13 cellular contexts compared by ENCODE assay signal in the genomic region with DNA sequence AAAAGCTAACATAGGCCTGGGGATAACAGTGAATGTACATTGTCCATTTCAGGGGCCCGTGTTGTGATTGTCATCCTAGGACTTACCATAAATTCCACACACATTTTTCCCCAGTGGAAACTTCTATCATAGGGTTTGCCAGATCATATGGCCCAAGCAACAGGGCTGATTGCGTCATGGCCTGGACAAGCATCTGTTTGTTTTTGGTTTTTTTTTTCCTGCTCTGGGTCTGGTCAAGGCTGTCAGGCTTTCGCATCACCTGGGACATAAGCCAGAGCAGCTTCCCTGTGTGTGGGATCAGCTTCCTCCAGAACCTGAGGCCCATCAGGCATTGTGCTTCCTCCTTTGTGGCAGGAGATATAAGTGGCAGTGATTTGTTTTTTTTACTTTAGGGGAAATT.
DNase-seq lines count a peak whose midpoint lies in the region; ATAC-seq and TF ChIP-seq lines count a peak whose summit lies in the region.
"Had no signal": no experiment of that assay in that cellular context is flagged by ENCODE, and none has a peak within 500 bp of the region (broad histone marks: within the 10 kb centered on the region; RNA-seq: fewer than 3 reads in every experiment).

No MANE protein-coding gene starts in this region.

- WGBS in right lobe of liver (ENCODE audit: insufficient coverage, low coverage, low lambda C conversion rate, missing lambda C conversion rate), result 24% methylated on average over 3 of the region's 3 CpGs
- 82 to 83% methylated on average over 3 of the region's 3 CpGs for WGBS in aorta, 2 donors

- H3K9me3 ChIP-seq in right lobe of liver (no peaks in the 10 kb centered on the region), aorta (ENCODE audit: control insufficient read depth, low read length) (no peaks in the 10 kb centered on the region)

- H3K27me3 ChIP-seq in right lobe of liver (no peaks in the 10 kb centered on the region), aorta (ENCODE audit: control insufficient read depth in 1 of 2, insufficient read depth in 2 of 2, low read length in 1 of 2) (no peaks in the 10 kb centered on the region)

- intact Hi-C loops in right lobe of liver (cut with DNase I) (no loop called here), aorta (cut with DNase I) (no loop called here)

- peak; percentile 83 to 91 (median 85) for ATAC-seq in right lobe of liver
- peak; percentile 41 for ATAC-seq in aorta (ENCODE audit: low FRiP score)
- no peak for ATAC-seq in GM21825 (IDR thresholded peaks at IDR 0.05; ENCODE audit: unreplicated experiment)
- ATAC-seq: activated T-helper 17 cell treated with anti-CD3 and anti-CD28 coated beads, Interleukin-2, amount 50 U/mL, for 72 hours had no signal

- H3K4me1 ChIP-seq in right lobe of liver (peaks cover 0 to 54% (median 4%) of the 10 kb centered on the region in 4 donors), aorta (ENCODE audit: control insufficient read depth in 1 of 2, insufficient read depth in 2 of 2, low read length in 2 of 2) (peaks cover 2 to 4% of the 10 kb centered on the region in 2 donors)

- H3K4me3 ChIP-seq in right lobe of liver, result no peak overlapping the region
- H3K4me3 ChIP-seq in aorta (ENCODE audit: low read length in 2 of 2), result no peak overlapping the region

- peak; percentile 37 for DNase-seq in NCI-H2196 (lab: John Stamatoyannopoulos, UW; ENCODE audit: unreplicated experiment)
- DNase-seq in NCI-H2196 treated with DMSO at 0.1 percent for 48 hours (lab: John Stamatoyannopoulos, UW; ENCODE audit: unreplicated experiment), result no peak
- DNase-seq in dedifferentiated amniotic fluid mesenchymal stem cell (ENCODE audit: extremely low spot score), result peak; percentile 68
- peak; percentile 81 to 86 (median 86) for DNase-seq in right lobe of liver
- DNase-seq in aorta, result peak in 1 of 2 donors; percentile 58
- no peak for DNase-seq in hippocampal formation (lab: John Stamatoyannopoulos, UW)
- no peak for DNase-seq in effector CD4-positive, alpha-beta T cell
- DNase-seq: KBM-7, NCI-H2171 treated with DMSO at 0.1 percent for 48 hours had no signal

- TF ChIP-seq POLR2A in right lobe of liver (IDR thresholded peaks at IDR 0.05), result no peak

- no peak for TF ChIP-seq CTCF in right lobe of liver (IDR thresholded peaks at IDR 0.05)

- H3K36me3 ChIP-seq in right lobe of liver, result no peaks in the 10 kb centered on the region
- H3K36me3 ChIP-seq in aorta (ENCODE audit: control insufficient read depth in 1 of 2, insufficient read depth in 2 of 2, low read length in 1 of 2), result no peaks in the 10 kb centered on the region

- H3K27ac ChIP-seq in right lobe of liver (peak overlapping the region in 2 of 3 donors; percentile 55 to 75), aorta (ENCODE audit: low read depth in 1 of 2, low read length in 2 of 2) (no peak overlapping the region)
- H3K27ac ChIP-seq: 22Rv1, RWPE1 had no signal

Comparison
In these comparisons a context has a peak if more than half of its experiments do, and no peak if none do; other contexts are left out.
1. DNase-seq: peak in NCI-H2196 (single experiment), dedifferentiated amniotic fluid mesenchymal stem cell (single experiment) and right lobe of liver (3 of 3); none in NCI-H2196 treated with DMSO at 0.1 percent for 48 hours (single experiment), hippocampal formation (0 of 2) and effector CD4-positive, alpha-beta T cell (single experiment).
2. H3K27ac ChIP-seq: peak in right lobe of liver (2 of 3); none in aorta (0 of 2).